ENCODE assay signal across 17 cellular contexts in genomic region chr2:70528276-70528675, GRCh38. TPM values are rescaled to one million over a fixed set of nuclear protein-coding genes. Genes with fewer than 3 reads are reported as not detected.
DNase-seq lines count a peak whose midpoint lies in the region; ATAC-seq and TF ChIP-seq lines count a peak whose summit lies in the region.
"Had no signal": no experiment of that assay in that cellular context is flagged by ENCODE, and none has a peak within 500 bp of the region (broad histone marks: within the 10 kb centered on the region; RNA-seq: fewer than 3 reads in every experiment).

No MANE protein-coding gene starts in this region.

- TF ChIP-seq CTCF in Calu3 (IDR thresholded peaks at IDR 0.05; ENCODE audit: unreplicated experiment) (no peak), RWPE2 (IDR thresholded peaks at IDR 0.05; ENCODE audit: poor library complexity, severe bottlenecking) (no peak), esophagus muscularis mucosa (IDR thresholded peaks at IDR 0.05) (no peak), nephron progenitor cell (IDR thresholded peaks at IDR 0.05) (no peak), GM13976 (IDR thresholded peaks at IDR 0.05; ENCODE audit: borderline replicate concordance, control extremely low read depth, extremely low read depth, insufficient read depth, missing control alignments) (no peak)

- no peak for ATAC-seq in RWPE2 (ENCODE audit: low read depth)
- ATAC-seq in HG03460 (IDR thresholded peaks at IDR 0.05; ENCODE audit: unreplicated experiment): no peak

- intact Hi-C loops in Calu3 (cut with micrococcal nuclease; ENCODE audit: unreplicated experiment) (no loop called here), esophagus muscularis mucosa (cut with DNase I) (no loop called here)

- H3K27me3 Mint-ChIP-seq in Calu3 (ENCODE audit: unreplicated experiment) (no peaks in the 10 kb centered on the region), nephron progenitor cell (ENCODE audit: low read depth, poor library complexity) (no peaks in the 10 kb centered on the region)

- 83% methylated on average over 7 of the region's 7 CpGs for WGBS in esophagus muscularis mucosa

- no peak for TF ChIP-seq POLR2A in esophagus muscularis mucosa (IDR thresholded peaks at IDR 0.05; ENCODE audit: low read depth)

- in situ Hi-C loops in GM13976 (cut with MboI; ENCODE audit: low sequenced_read_pairs, unreplicated experiment): no loop called here

- H3K36me3 Mint-ChIP-seq in Calu3 (ENCODE audit: insufficient read depth, unreplicated experiment) (peaks cover 29% of the 10 kb centered on the region), nephron progenitor cell (ENCODE audit: low read depth) (peaks cover 9% of the 10 kb centered on the region)

- TF ChIP-seq EP300 in esophagus muscularis mucosa (IDR thresholded peaks at IDR 0.05): no peak

- H3K36me3 ChIP-seq in RWPE2 (ENCODE audit: low read depth): peaks cover 22% of the 10 kb centered on the region
- no peaks in the 10 kb centered on the region for H3K36me3 ChIP-seq in esophagus muscularis mucosa

- H3K4me1 ChIP-seq in RWPE2 (ENCODE audit: insufficient read depth, poor library complexity, severe bottlenecking) (peaks cover 38% of the 10 kb centered on the region), esophagus muscularis mucosa (no peaks in the 10 kb centered on the region)

- H3K27ac Mint-ChIP-seq in Calu3 (ENCODE audit: unreplicated experiment): peak overlapping the region; percentile 81
- peak overlapping the region; percentile 45 for H3K27ac Mint-ChIP-seq in nephron progenitor cell
- H3K27ac Mint-ChIP-seq: CD4-positive, alpha-beta memory T cell had no signal

- no peaks in the 10 kb centered on the region for H3K9me3 Mint-ChIP-seq in Calu3 (ENCODE audit: low read depth, unreplicated experiment)
- H3K9me3 Mint-ChIP-seq in nephron progenitor cell: no peaks in the 10 kb centered on the region

- H3K27me3 ChIP-seq in RWPE2 (ENCODE audit: insufficient read depth, poor library complexity, severe bottlenecking) (no peaks in the 10 kb centered on the region), esophagus muscularis mucosa (no peaks in the 10 kb centered on the region)

- CTCF ChIA-PET in Calu3 (lab: Charles Lee): interaction anchor here (1.0 to 1.3 kb wide), 2 partner anchors 9 to 23 kb away, joined by 3 to 4 read pairs; no protein-coding TSS in a partner anchor

- H3K4me3 ChIP-seq in RWPE2 (ENCODE audit: severe bottlenecking) (no peak overlapping the region), esophagus muscularis mucosa (no peak overlapping the region)
- H3K4me3 ChIP-seq: GM23248 had no signal

- no peaks in the 10 kb centered on the region for H3K9me3 ChIP-seq in RWPE2 (ENCODE audit: severe bottlenecking)
- no peaks in the 10 kb centered on the region for H3K9me3 ChIP-seq in esophagus muscularis mucosa

- H3K4me1 Mint-ChIP-seq in Calu3 (ENCODE audit: low read depth, unreplicated experiment): peaks cover 95% of the 10 kb centered on the region
- peaks cover 71% of the 10 kb centered on the region for H3K4me1 Mint-ChIP-seq in nephron progenitor cell

- DNase-seq in Calu3 (no peak), RWPE2 (ENCODE audit: low spot score) (no peak), esophagus muscularis mucosa (ENCODE audit: extremely low spot score) (peak; percentile 77), nephron progenitor cell (no peak), LoVo (ENCODE audit: low spot score) (no peak), GM13976 (ENCODE audit: low spot score) (no peak), AG20443 (ENCODE audit: low spot score) (no peak)
- DNase-seq: C1 segment of cervical spinal cord; CD4-positive, alpha-beta memory T cell; COR-L47; DMS153; DND-41; H7; HCEC 1CT had no signal

- H3K4me3 Mint-ChIP-seq in Calu3 (ENCODE audit: low read depth, unreplicated experiment) (no peak overlapping the region), nephron progenitor cell (no peak overlapping the region)
- H3K4me3 Mint-ChIP-seq: CD4-positive, alpha-beta memory T cell had no signal

- no TSS peak for BruUV-seq in Calu3 (replicated peaks; lab: Mats Ljungman, UMichigan)

- peak overlapping the region; percentile 97 for H3K27ac ChIP-seq in RWPE2 (ENCODE audit: poor library complexity, severe bottlenecking)
- no peak overlapping the region for H3K27ac ChIP-seq in esophagus muscularis mucosa (replicated peaks in 1 of 4)
- H3K27ac ChIP-seq: 22Rv1, GM23248 had no signal

RNA-seq across cellular contexts. Expression of gene TGFA, which starts 25.4 kb away (rescaled TPM):
- total RNA-seq in Calu3 (2022) (80.0 and 104 TPM in 2 replicates), esophagus muscularis mucosa (1 to 10 TPM in 2 of 4 donors, under 1 TPM in 2; 0.46 to 2.0 (median 1.3) TPM)

Comparison
In these comparisons a context has a peak if more than half of its experiments do, and no peak if none do; other contexts are left out.
1. RNA of gene TGFA, which starts 25.4 kb away (total RNA-seq): 80.0 to 104 TPM in Calu3; 0.46 to 2.0 TPM in esophagus muscularis mucosa; every median in the first group is over 10 times any median in the second.